In the genomic region with DNA sequence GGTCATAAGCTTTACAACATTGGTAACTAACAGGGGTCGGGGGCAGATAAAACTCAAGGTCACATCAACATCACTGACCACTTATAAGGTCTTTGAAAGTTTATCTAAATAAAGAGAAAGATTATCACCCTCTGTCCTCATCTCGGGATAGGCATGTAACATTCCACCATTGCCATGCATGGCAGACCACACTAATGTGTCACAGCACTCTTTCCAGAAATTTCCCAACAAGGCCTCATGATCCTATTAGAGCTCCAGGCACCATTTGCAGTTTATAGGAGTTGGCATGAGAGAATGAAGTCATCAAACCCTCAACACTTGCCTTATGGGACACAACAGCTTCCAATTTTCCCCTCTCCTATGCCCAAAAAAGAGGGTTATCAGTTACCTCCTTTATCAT, we compare ENCODE assay signal across 21 cellular contexts.
"Had no signal": no experiment of that assay in that cellular context is flagged by ENCODE, and none has a peak within 500 bp of the region (broad histone marks: within the 10 kb centered on the region; RNA-seq: fewer than 3 reads in every experiment).

No MANE protein-coding gene starts in this region.

- DNase-seq: activated CD4-positive, alpha-beta T cell treated with anti-CD3 and anti-CD28 coated beads for 48 hours; activated CD4-positive, alpha-beta T cell treated with anti-CD3 and anti-CD28 coated beads, Interleukin-2, amount 50 U/mL, for 4 hours; activated CD4-positive, CD25-positive, alpha-beta regulatory T cell treated with anti-CD3 and anti-CD28 coated beads, Interleukin-2, amount 50 U/mL, for 72 hours; activated CD8-positive, alpha-beta memory T cell treated with anti-CD3 and anti-CD28 coated beads, Interleukin-2, amount 50 U/mL, for 48 hours; activated CD8-positive, alpha-beta T cell treated with anti-CD3 and anti-CD28 coated beads, Interleukin-2, amount 10 ng/mL, durations not matched to agents 7 days and 5 days; activated naive CD4-positive, alpha-beta T cell; activated T-cell treated with anti-CD3 and anti-CD28 coated beads, Interleukin-2, amount 50 U/mL, for 1 hour; Karpas-422; NCI-H1105 treated with DMSO at 0.1 percent for 48 hours; NCI-H1436 treated with DMSO at 0.1 percent for 48 hours; NCI-H187; NCI-H2081; NCI-H446; NCI-H524; PC-3; SIG-M5; T-helper 17 cell; T-helper 9 cell had no signal

- ATAC-seq: activated CD8-positive, alpha-beta T cell treated with anti-CD3 and anti-CD28 coated beads, Interleukin-2, amount 10 ng/mL, durations not matched to agents 7 days and 5 days; K562; PC-3; T-helper 17 cell; WTC11 had no signal

- H3K36me3 ChIP-seq: ascending aorta had no signal

- H3K27me3 ChIP-seq: ascending aorta had no signal

- H3K4me3 ChIP-seq: ascending aorta, K562 had no signal

- H3K27ac ChIP-seq: ascending aorta had no signal

- H3K4me1 ChIP-seq: ascending aorta had no signal
